Comparison of ENCODE assay signal across 27 cellular contexts in the genomic region with DNA sequence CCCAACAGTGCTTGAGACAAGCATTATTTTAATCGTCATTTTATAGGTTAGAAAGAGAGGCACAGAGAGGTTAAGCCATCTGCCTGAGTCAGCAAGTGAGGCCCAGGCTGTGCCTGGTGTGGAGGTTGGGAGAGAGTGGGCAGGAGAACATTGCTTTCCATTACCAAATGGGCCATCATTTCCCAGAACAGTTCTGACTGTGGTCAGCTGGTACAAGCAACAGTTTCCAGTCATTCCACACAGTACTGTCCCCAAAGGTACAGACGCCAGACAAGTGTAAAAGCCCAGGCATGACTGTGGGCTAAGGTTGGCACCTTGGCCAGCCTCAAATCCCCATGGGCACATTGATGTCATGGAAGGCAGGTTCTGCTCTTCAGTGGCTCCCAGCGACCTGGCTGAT.
DNase-seq lines count a peak whose midpoint lies in the region; ATAC-seq, FAIRE-seq and TF ChIP-seq lines count a peak whose summit lies in the region.
"Had no signal": no experiment of that assay in that cellular context is flagged by ENCODE, and none has a peak within 500 bp of the region (broad histone marks: within the 10 kb centered on the region; RNA-seq: fewer than 3 reads in every experiment).

No MANE protein-coding gene starts in this region.

- CTCF ChIA-PET in activated CD4-positive, alpha-beta T cell treated with anti-CD3 and anti-CD28 coated beads for 36 hours (lab: Charles Lee) = interaction anchor here (1.1 kb wide), 1 partner anchor 82 kb away, joined by 5 read pairs; no protein-coding TSS in a partner anchor

- H3K27me3 Mint-ChIP-seq in activated CD4-positive, alpha-beta T cell treated with anti-CD3 and anti-CD28 coated beads for 36 hours = no peaks in the 10 kb centered on the region
- H3K27me3 Mint-ChIP-seq in astrocyte (ENCODE audit: low read depth, unreplicated experiment) = peaks cover 4% of the 10 kb centered on the region
- H3K27me3 Mint-ChIP-seq in endodermal cell (ENCODE audit: insufficient read depth) = no peaks in the 10 kb centered on the region
- H3K27me3 Mint-ChIP-seq: CD4-positive, CD25-positive, alpha-beta regulatory T cell; T-helper 17 cell had no signal

- peaks cover 8 to 80% (median 55%) of the 10 kb centered on the region in 9 donors for H3K4me1 ChIP-seq in heart right ventricle
- H3K4me1 ChIP-seq in astrocyte (ENCODE audit: insufficient read depth, low read length) = no peaks in the 10 kb centered on the region
- peaks cover 11 to 27% of the 10 kb centered on the region in 2 donors for H3K4me1 ChIP-seq in thoracic aorta (ENCODE audit: control insufficient read depth in 1 of 2, low read depth in 2 of 2)
- no peaks in the 10 kb centered on the region for H3K4me1 ChIP-seq in colonic mucosa
- H3K4me1 ChIP-seq in endodermal cell (ENCODE audit: control insufficient read depth, insufficient read depth, low read length) = peaks cover 6% of the 10 kb centered on the region
- H3K4me1 ChIP-seq: HAP-1, parathyroid adenoma had no signal

- H3K27me3 ChIP-seq in heart right ventricle (no peaks in the 10 kb centered on the region), astrocyte (ENCODE audit: insufficient read depth, low read length) (no peaks in the 10 kb centered on the region), thoracic aorta (replicated peaks; ENCODE audit: insufficient read depth) (no peaks in the 10 kb centered on the region), colonic mucosa (no peaks in the 10 kb centered on the region), endodermal cell (ENCODE audit: control insufficient read depth, insufficient read depth, low read length, poor library complexity, severe bottlenecking) (no peaks in the 10 kb centered on the region)
- H3K27me3 ChIP-seq: right atrium auricular region had no signal

- H3K4me1 Mint-ChIP-seq in activated CD4-positive, alpha-beta T cell treated with anti-CD3 and anti-CD28 coated beads for 36 hours = peaks cover 16% of the 10 kb centered on the region
- no peaks in the 10 kb centered on the region for H3K4me1 Mint-ChIP-seq in astrocyte (ENCODE audit: low read depth, unreplicated experiment)
- peaks cover 24% of the 10 kb centered on the region for H3K4me1 Mint-ChIP-seq in endodermal cell
- H3K4me1 Mint-ChIP-seq: T-helper 17 cell had no signal

- TF ChIP-seq CTCF in heart right ventricle (IDR thresholded peaks at IDR 0.05) (no peak), astrocyte (IDR thresholded peaks at IDR 0.05; ENCODE audit: insufficient read depth, low read depth, low read length) (no peak), thoracic aorta (IDR thresholded peaks at IDR 0.05) (no peak), colonic mucosa (IDR thresholded peaks at IDR 0.05) (no peak), endodermal cell (conservative IDR thresholded peaks at IDR 0.05) (no peak)

- peak; percentile 82 for ATAC-seq in activated CD4-positive, alpha-beta T cell treated with anti-CD3 and anti-CD28 coated beads for 36 hours
- ATAC-seq in heart right ventricle (peak in 1 of 8 donors; percentile 51), left ventricle myocardium superior (no peak), thoracic aorta (ENCODE audit: insufficient number of reproducible peaks, low FRiP score, low read depth) (no peak)
- ATAC-seq: mucosa of descending colon, SK-N-SH treated with all-trans-retinoic acid at 6 μM for 48 hours, T-helper 17 cell had no signal

- peak overlapping the region; percentile 2 to 91 (median 82) for H3K27ac ChIP-seq in heart right ventricle
- H3K27ac ChIP-seq in astrocyte (ENCODE audit: low read depth, low read length) = no peak overlapping the region
- peak overlapping the region; percentile 34 to 42 for H3K27ac ChIP-seq in thoracic aorta
- H3K27ac ChIP-seq in colonic mucosa = no peak overlapping the region
- no peak overlapping the region for H3K27ac ChIP-seq in endodermal cell (ENCODE audit: low read depth, low read length)
- H3K27ac ChIP-seq: parathyroid adenoma, right atrium auricular region had no signal

- H3K79me2 ChIP-seq in astrocyte (ENCODE audit: insufficient read depth, low read length) = no peaks in the 10 kb centered on the region
- H3K79me2 ChIP-seq: parathyroid adenoma had no signal

- no peaks in the 10 kb centered on the region for H4K20me1 ChIP-seq in astrocyte (ENCODE audit: insufficient read depth, low read length)

- H3K4me3 ChIP-seq in heart right ventricle (peak overlapping the region in 5 of 10 donors; percentile 2 to 60 (median 54)), astrocyte (ENCODE audit: insufficient read depth, low read depth, low read length) (no peak overlapping the region), thoracic aorta (no peak overlapping the region), colonic mucosa (no peak overlapping the region), endodermal cell (ENCODE audit: low read length) (no peak overlapping the region)
- H3K4me3 ChIP-seq: HAP-1, lung, mucosa of descending colon, right atrium auricular region, smooth muscle cell had no signal

- FAIRE-seq in astrocyte (lab: Jason Lieb, UNC) = peak; percentile 45
- FAIRE-seq: colon, D721Med, keratinocyte had no signal

- H2AFZ ChIP-seq in astrocyte (ENCODE audit: low read depth, low read length) = no peak overlapping the region
- H2AFZ ChIP-seq: parathyroid adenoma had no signal

- H3K36me3 ChIP-seq in heart right ventricle = no peaks in the 10 kb centered on the region
- no peaks in the 10 kb centered on the region for H3K36me3 ChIP-seq in astrocyte (ENCODE audit: insufficient read depth, low read length)
- no peaks in the 10 kb centered on the region for H3K36me3 ChIP-seq in thoracic aorta
- no peaks in the 10 kb centered on the region for H3K36me3 ChIP-seq in colonic mucosa
- H3K36me3 ChIP-seq in endodermal cell (ENCODE audit: control insufficient read depth, insufficient read depth, low read length) = no peaks in the 10 kb centered on the region
- H3K36me3 ChIP-seq: HAP-1, right atrium auricular region had no signal

- no peaks in the 10 kb centered on the region for H3K9me3 Mint-ChIP-seq in activated CD4-positive, alpha-beta T cell treated with anti-CD3 and anti-CD28 coated beads for 36 hours (ENCODE audit: low read depth)
- H3K9me3 Mint-ChIP-seq in astrocyte (ENCODE audit: unreplicated experiment) (peaks cover 4% of the 10 kb centered on the region), endodermal cell (peaks cover 8% of the 10 kb centered on the region)
- H3K9me3 Mint-ChIP-seq: activated naive CD4-positive, alpha-beta T cell treated with anti-CD3 and anti-CD28 coated beads for 36 hours had no signal

- H3K4me3 Mint-ChIP-seq in activated CD4-positive, alpha-beta T cell treated with anti-CD3 and anti-CD28 coated beads for 36 hours = no peak overlapping the region
- H3K4me3 Mint-ChIP-seq in astrocyte (ENCODE audit: unreplicated experiment) (no peak overlapping the region), endodermal cell (no peak overlapping the region)
- H3K4me3 Mint-ChIP-seq: activated naive CD4-positive, alpha-beta T cell treated with anti-CD3 and anti-CD28 coated beads for 36 hours; CD4-positive, CD25-positive, alpha-beta regulatory T cell; T-helper 17 cell had no signal

- no peaks in the 10 kb centered on the region for H3K36me3 Mint-ChIP-seq in activated CD4-positive, alpha-beta T cell treated with anti-CD3 and anti-CD28 coated beads for 36 hours (ENCODE audit: low read depth)
- H3K36me3 Mint-ChIP-seq in astrocyte (ENCODE audit: low read depth, unreplicated experiment) = no peaks in the 10 kb centered on the region
- no peaks in the 10 kb centered on the region for H3K36me3 Mint-ChIP-seq in endodermal cell (ENCODE audit: low read depth)
- H3K36me3 Mint-ChIP-seq: CD4-positive, CD25-positive, alpha-beta regulatory T cell had no signal

- POLR2A ChIA-PET in activated CD4-positive, alpha-beta T cell treated with anti-CD3 and anti-CD28 coated beads for 36 hours (lab: Charles Lee) = no interaction called here

- peak; percentile 55 for DNase-seq in activated CD4-positive, alpha-beta T cell treated with anti-CD3 and anti-CD28 coated beads for 36 hours
- DNase-seq in activated CD4-positive, alpha-beta T cell treated with anti-CD3 and anti-CD28 coated beads for 4 hours = no peak
- DNase-seq in heart right ventricle (no peak), left ventricle myocardium superior (no peak), astrocyte (ENCODE audit: low read depth) (no peak), thoracic aorta (ENCODE audit: low spot score) (no peak), colonic mucosa (no peak), endodermal cell (no peak)
- DNase-seq: 8988T; activated naive CD4-positive, alpha-beta T cell treated with anti-CD3 and anti-CD28 coated beads for 36 hours; anterior cingulate cortex; CD4-positive, CD25-positive, alpha-beta regulatory T cell; effector CD8-positive, alpha-beta T cell; glutamatergic neuron; mucosa of descending colon; NCI-H1694; RPMI8226; T-helper 17 cell had no signal

- 84 to 87% methylated on average over 3 of the region's 3 CpGs for WGBS in heart right ventricle, 2 donors
- 86 to 94% methylated on average over 3 of the region's 3 CpGs for WGBS in endodermal cell (ENCODE audit: insufficient coverage in 1 of 2, insufficient read length in 1 of 2), 2 experiments

- no peaks in the 10 kb centered on the region for H3K9me3 ChIP-seq in heart right ventricle
- H3K9me3 ChIP-seq in astrocyte (ENCODE audit: insufficient read depth, low read depth, low read length) = no peaks in the 10 kb centered on the region
- no peaks in the 10 kb centered on the region for H3K9me3 ChIP-seq in thoracic aorta
- no peaks in the 10 kb centered on the region for H3K9me3 ChIP-seq in colonic mucosa
- H3K9me3 ChIP-seq in endodermal cell (ENCODE audit: control insufficient read depth, low read length) = peaks cover 9% of the 10 kb centered on the region
- H3K9me3 ChIP-seq: mucosa of descending colon, right atrium auricular region had no signal

- intact Hi-C loops in activated CD4-positive, alpha-beta T cell treated with anti-CD3 and anti-CD28 coated beads for 36 hours (cut with DNase I, micrococcal nuclease) = no loop called here
- intact Hi-C loops in heart right ventricle (cut with DNase I) = loop anchor here in 9 of 10 donors (5.0 to 10.0 kb wide), 8 partner anchors 58 to 358 kb away; partner anchors contain the start of genes LBH (in 9 of the 9) and LCLAT1 (in 1 of the 9)
- intact Hi-C loops in left ventricle myocardium superior (cut with micrococcal nuclease) = loop anchor here (10.0 kb wide), 2 partner anchors 66 to 356 kb away; no protein-coding TSS in a partner anchor
- intact Hi-C loops in colonic mucosa (cut with DNase I) = no loop called here

- H3K9ac ChIP-seq in astrocyte (ENCODE audit: low read length) (no peak overlapping the region), colonic mucosa (ENCODE audit: low read depth in 2 of 2, low read length in 2 of 2) (no peak overlapping the region), endodermal cell (ENCODE audit: extremely low read depth, low read length, poor library complexity, severe bottlenecking) (no peak overlapping the region)
- H3K9ac ChIP-seq: parathyroid adenoma had no signal

- no peak overlapping the region for H3K4me2 ChIP-seq in astrocyte (ENCODE audit: low read length)
- H3K4me2 ChIP-seq: smooth muscle cell had no signal

- peak overlapping the region; percentile 64 for H3K27ac Mint-ChIP-seq in activated CD4-positive, alpha-beta T cell treated with anti-CD3 and anti-CD28 coated beads for 36 hours
- H3K27ac Mint-ChIP-seq in astrocyte (ENCODE audit: unreplicated experiment) = no peak overlapping the region
- no peak overlapping the region for H3K27ac Mint-ChIP-seq in endodermal cell
- H3K27ac Mint-ChIP-seq: activated naive CD4-positive, alpha-beta T cell treated with anti-CD3 and anti-CD28 coated beads for 36 hours; T-helper 17 cell had no signal

Comparison
In these comparisons a context has a peak if more than half of its experiments do, and no peak if none do; other contexts are left out.
1. H3K27ac ChIP-seq: peak in heart right ventricle (10 of 10) and thoracic aorta (2 of 2); none in astrocyte (single experiment), colonic mucosa (single experiment) and endodermal cell (single experiment).
2. intact Hi-C loops: an anchor here in heart right ventricle (5.0 to 10.0 kb wide) and left ventricle myocardium superior (10.0 kb wide); none called in activated CD4-positive, alpha-beta T cell treated with anti-CD3 and anti-CD28 coated beads for 36 hours and colonic mucosa.